33 cellular contexts compared by ENCODE assay signal in the genomic region with DNA sequence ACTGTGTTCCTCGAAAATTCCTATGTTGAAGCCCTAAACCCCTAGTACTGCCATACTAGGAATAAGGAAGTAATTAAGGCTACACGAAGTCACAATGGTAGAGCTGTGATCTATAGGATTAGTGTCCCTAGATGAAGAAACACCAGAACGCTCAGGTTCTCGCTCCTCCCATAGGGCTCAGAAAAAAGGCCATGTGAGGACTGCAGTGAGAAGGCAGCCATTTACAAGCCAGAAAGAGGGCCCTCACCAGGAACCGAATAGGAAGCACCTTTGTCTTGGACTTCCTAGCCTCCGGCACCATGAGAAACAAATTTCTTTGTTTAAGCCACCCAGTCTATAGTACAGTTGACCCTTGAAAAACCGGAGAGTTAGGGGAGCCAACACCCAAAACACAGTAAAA.
"Had no signal": no experiment of that assay in that cellular context is flagged by ENCODE, and none has a peak within 500 bp of the region (broad histone marks: within the 10 kb centered on the region; RNA-seq: fewer than 3 reads in every experiment).

No MANE protein-coding gene starts in this region.

- H3K4me1 Mint-ChIP-seq: activated CD4-positive, alpha-beta T cell treated with anti-CD3 and anti-CD28 coated beads, Interleukin-2, amount 10 ng/mL, durations not matched to agents 24 days and 14 days; activated CD8-positive, alpha-beta memory T cell treated with anti-CD3 and anti-CD28 coated beads, Interleukin-2, amount 10 ng/mL, durations not matched to agents 7 days and 5 days had no signal

- H3K27ac ChIP-seq: adrenal gland, body of pancreas, esophagus muscularis mucosa, foreskin keratinocyte, gastrocnemius medialis, heart left ventricle had no signal

- H3K4me3 ChIP-seq: adrenal gland, body of pancreas, esophagus muscularis mucosa, gastrocnemius medialis, heart left ventricle had no signal

- H3K4me3 Mint-ChIP-seq: activated CD4-positive, alpha-beta memory T cell treated with anti-CD3 and anti-CD28 coated beads for 36 hours; activated CD4-positive, alpha-beta T cell treated with anti-CD3 and anti-CD28 coated beads for 36 hours; activated CD4-positive, alpha-beta T cell treated with anti-CD3 and anti-CD28 coated beads, Interleukin-2, amount 10 ng/mL, durations not matched to agents 24 days and 14 days; activated CD8-positive, alpha-beta memory T cell treated with anti-CD3 and anti-CD28 coated beads, Interleukin-2, amount 10 ng/mL, durations not matched to agents 7 days and 5 days; activated CD8-positive, alpha-beta T cell treated with anti-CD3 and anti-CD28 coated beads, Interleukin-2, amount 10 ng/mL, durations not matched to agents 7 days and 5 days; activated naive CD4-positive, alpha-beta T cell treated with anti-CD3 and anti-CD28 coated beads for 36 hours; activated naive CD4-positive, alpha-beta T cell treated with anti-CD3 and anti-CD28 coated beads, Interleukin-2, amount 50 U/mL, for 24 hours; activated naive CD8-positive, alpha-beta T cell treated with anti-CD3 and anti-CD28 coated beads for 36 hours; activated naive CD8-positive, alpha-beta T cell treated with anti-CD3 and anti-CD28 coated beads, Interleukin-2, amount 50 U/mL, for 24 hours; activated T-helper 1 cell treated with anti-CD3 and anti-CD28 coated beads, Interleukin-12 subunit alpha, Interleukin-12 subunit beta, Interleukin-2, Interleukin-4 antibody, amounts not matched to agents 30 ng/mL and 10 ng/mL and 1 ng/mL, durations not matched to agents 14 hours and 24 hours and 36 hours; T-helper 17 cell; T-helper 2 cell treated with Interferon-gamma antibody and Interleukin-4, amounts not matched to agents 5 μg/mL and 100 μg/mL, for 36 hours had no signal

- H3K27me3 Mint-ChIP-seq: activated CD4-positive, alpha-beta memory T cell treated with anti-CD3 and anti-CD28 coated beads for 36 hours; activated CD4-positive, alpha-beta T cell treated with anti-CD3 and anti-CD28 coated beads for 36 hours; activated CD4-positive, alpha-beta T cell treated with anti-CD3 and anti-CD28 coated beads, Interleukin-2, amount 10 ng/mL, durations not matched to agents 24 days and 14 days; activated CD8-positive, alpha-beta memory T cell treated with anti-CD3 and anti-CD28 coated beads, Interleukin-2, amount 10 ng/mL, durations not matched to agents 7 days and 5 days; activated naive CD4-positive, alpha-beta T cell treated with anti-CD3 and anti-CD28 coated beads, Interleukin-2, amount 50 U/mL, for 24 hours; activated naive CD8-positive, alpha-beta T cell treated with anti-CD3 and anti-CD28 coated beads for 36 hours; activated naive CD8-positive, alpha-beta T cell treated with anti-CD3 and anti-CD28 coated beads, Interleukin-2, amount 50 U/mL, for 24 hours; T-helper 17 cell had no signal

- H3K9me3 Mint-ChIP-seq: activated CD4-positive, alpha-beta memory T cell treated with anti-CD3 and anti-CD28 coated beads for 36 hours; activated CD4-positive, alpha-beta T cell treated with anti-CD3 and anti-CD28 coated beads, Interleukin-2, amount 10 ng/mL, durations not matched to agents 24 days and 14 days; activated naive CD4-positive, alpha-beta T cell treated with anti-CD3 and anti-CD28 coated beads for 36 hours; activated naive CD4-positive, alpha-beta T cell treated with anti-CD3 and anti-CD28 coated beads, Interleukin-2, amount 50 U/mL, for 24 hours; activated naive CD8-positive, alpha-beta T cell treated with anti-CD3 and anti-CD28 coated beads for 36 hours; activated naive CD8-positive, alpha-beta T cell treated with anti-CD3 and anti-CD28 coated beads, Interleukin-2, amount 50 U/mL, for 24 hours; activated T-helper 1 cell treated with anti-CD3 and anti-CD28 coated beads, Interleukin-12 subunit alpha, Interleukin-12 subunit beta, Interleukin-2, Interleukin-4 antibody, amounts not matched to agents 30 ng/mL and 10 ng/mL and 1 ng/mL, durations not matched to agents 14 hours and 24 hours and 36 hours; activated T-helper 2 cell treated with anti-CD3 and anti-CD28 coated beads, Interferon-gamma antibody, Interleukin-2, Interleukin-4, amounts not matched to agents 10 μg/mL and 5 μg/mL and 100 μg/mL, durations not matched to agents 14 hours and 24 hours and 36 hours; T-helper 2 cell treated with Interferon-gamma antibody and Interleukin-4, amounts not matched to agents 5 μg/mL and 100 μg/mL, for 36 hours had no signal

- H3K27me3 ChIP-seq: adrenal gland, body of pancreas, esophagus muscularis mucosa, foreskin keratinocyte, gastrocnemius medialis, heart left ventricle had no signal

- ATAC-seq: activated CD4-positive, alpha-beta T cell treated with anti-CD3 and anti-CD28 coated beads for 36 hours; activated CD8-positive, alpha-beta memory T cell treated with anti-CD3 and anti-CD28 coated beads, Interleukin-2, amount 10 ng/mL, durations not matched to agents 7 days and 5 days; activated CD8-positive, alpha-beta T cell treated with anti-CD3 and anti-CD28 coated beads, Interleukin-2, amount 10 ng/mL, durations not matched to agents 7 days and 5 days; activated naive CD8-positive, alpha-beta T cell treated with anti-CD3 and anti-CD28 coated beads, Interleukin-2, amount 50 U/mL, for 24 hours; body of pancreas; foreskin keratinocyte; gastrocnemius medialis; heart left ventricle; T-helper 17 cell had no signal

- DNase-seq: activated CD4-positive, alpha-beta memory T cell treated with anti-CD3 and anti-CD28 coated beads for 36 hours; activated CD4-positive, alpha-beta T cell treated with anti-CD3 and anti-CD28 coated beads for 36 hours; activated CD4-positive, alpha-beta T cell treated with anti-CD3 and anti-CD28 coated beads, Interleukin-2, amount 10 ng/mL, durations not matched to agents 24 days and 14 days; activated CD4-positive, CD25-positive, alpha-beta regulatory T cell; activated CD4-positive, CD25-positive, alpha-beta regulatory T cell treated with anti-CD3 and anti-CD28 coated beads, Interleukin-2, amount 50 U/mL, for 72 hours; activated CD8-positive, alpha-beta memory T cell treated with anti-CD3 and anti-CD28 coated beads, Interleukin-2, amount 10 ng/mL, durations not matched to agents 7 days and 5 days; activated CD8-positive, alpha-beta memory T cell treated with anti-CD3 and anti-CD28 coated beads, Interleukin-2, amount 50 U/mL, for 4 hours; activated CD8-positive, alpha-beta T cell treated with anti-CD3 and anti-CD28 coated beads, Interleukin-2, amount 10 ng/mL, durations not matched to agents 7 days and 5 days; activated effector memory CD4-positive, alpha-beta T cell treated with anti-CD3 and anti-CD28 coated beads, Interleukin-2, amount 50 U/mL, for 16 hours; activated naive CD4-positive, alpha-beta T cell treated with anti-CD3 and anti-CD28 coated beads for 36 hours; activated naive CD8-positive, alpha-beta T cell treated with anti-CD3 and anti-CD28 coated beads for 36 hours; activated naive CD8-positive, alpha-beta T cell treated with anti-CD3 and anti-CD28 coated beads, Interleukin-2, amount 50 U/mL, for 24 hours; activated T-cell treated with anti-CD3 and anti-CD28 coated beads, Interleukin-2, amount 50 U/mL, for 1 hour; activated T-cell treated with anti-CD3 and anti-CD28 coated beads, Interleukin-2, amount 50 U/mL, for 48 hours; adrenal gland; amygdala; aorta; body of pancreas; caudate nucleus; cortex of kidney; effector CD8-positive, alpha-beta T cell; erythroblast; foreskin keratinocyte; gastrocnemius medialis; glutamatergic neuron; heart left ventricle; T-helper 17 cell; T1000 had no signal

- H3K4me1 ChIP-seq: adrenal gland, body of pancreas, foreskin keratinocyte, gastrocnemius medialis had no signal

- H3K27ac Mint-ChIP-seq: activated CD4-positive, alpha-beta memory T cell treated with anti-CD3 and anti-CD28 coated beads for 36 hours; activated CD4-positive, alpha-beta T cell treated with anti-CD3 and anti-CD28 coated beads for 36 hours; activated CD4-positive, alpha-beta T cell treated with anti-CD3 and anti-CD28 coated beads, Interleukin-2, amount 10 ng/mL, durations not matched to agents 24 days and 14 days; activated CD8-positive, alpha-beta memory T cell treated with anti-CD3 and anti-CD28 coated beads, Interleukin-2, amount 10 ng/mL, durations not matched to agents 7 days and 5 days; activated CD8-positive, alpha-beta T cell treated with anti-CD3 and anti-CD28 coated beads, Interleukin-2, amount 10 ng/mL, durations not matched to agents 7 days and 5 days; activated naive CD4-positive, alpha-beta T cell treated with anti-CD3 and anti-CD28 coated beads for 36 hours; activated naive CD4-positive, alpha-beta T cell treated with anti-CD3 and anti-CD28 coated beads, Interleukin-2, amount 50 U/mL, for 24 hours; activated naive CD8-positive, alpha-beta T cell treated with anti-CD3 and anti-CD28 coated beads for 36 hours; activated naive CD8-positive, alpha-beta T cell treated with anti-CD3 and anti-CD28 coated beads, Interleukin-2, amount 50 U/mL, for 24 hours; activated T-helper 1 cell treated with anti-CD3 and anti-CD28 coated beads, Interleukin-12 subunit alpha, Interleukin-12 subunit beta, Interleukin-2, Interleukin-4 antibody, amounts not matched to agents 30 ng/mL and 10 ng/mL and 1 ng/mL, durations not matched to agents 14 hours and 24 hours and 36 hours; activated T-helper 2 cell treated with anti-CD3 and anti-CD28 coated beads, Interferon-gamma antibody, Interleukin-2, Interleukin-4, amounts not matched to agents 10 μg/mL and 5 μg/mL and 100 μg/mL, durations not matched to agents 14 hours and 24 hours and 36 hours; T-helper 17 cell; T-helper 2 cell treated with Interferon-gamma antibody and Interleukin-4, amounts not matched to agents 5 μg/mL and 100 μg/mL, for 36 hours had no signal

- H3K9me3 ChIP-seq: adrenal gland, body of pancreas, esophagus muscularis mucosa, gastrocnemius medialis, heart left ventricle had no signal

- H3K36me3 ChIP-seq: adrenal gland, gastrocnemius medialis had no signal
